In the genomic region with DNA sequence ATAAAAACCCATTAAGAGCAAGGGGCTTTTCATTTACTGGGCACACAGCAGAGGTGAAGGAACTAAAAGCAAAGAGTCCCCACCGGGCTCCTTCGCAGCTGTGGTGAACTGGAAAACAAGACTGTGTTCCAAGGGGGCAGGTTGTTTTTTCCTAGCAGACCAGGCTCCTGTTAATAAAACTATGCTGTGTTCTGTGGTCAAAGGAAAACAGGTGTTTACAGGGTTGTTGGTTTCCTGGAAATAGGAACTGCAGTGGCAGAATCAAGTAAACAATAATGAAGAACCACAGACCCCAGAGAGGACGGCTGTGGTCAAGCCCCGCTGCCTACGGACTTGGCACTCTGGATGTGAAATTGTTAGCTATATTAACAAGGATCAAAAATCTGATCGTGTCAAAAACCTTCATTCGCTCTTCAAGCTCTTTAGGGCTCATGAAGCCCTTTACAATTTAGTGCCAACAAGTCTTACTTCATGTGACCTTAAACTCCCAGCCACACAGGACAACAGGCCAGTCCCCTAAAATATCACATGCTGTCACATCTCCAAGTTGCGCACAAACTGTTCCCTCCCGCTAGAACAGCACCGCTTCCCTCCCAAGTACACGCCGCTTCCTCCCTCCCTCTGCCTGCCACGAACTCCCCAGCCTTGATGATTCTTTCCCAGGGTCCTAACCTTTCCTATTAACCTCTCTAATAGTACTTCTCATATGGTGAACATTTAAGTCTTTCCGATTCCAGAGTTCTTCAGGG, we compare ENCODE assay signal across 15 cellular contexts.
DNase-seq lines count a peak whose midpoint lies in the region; ATAC-seq and TF ChIP-seq lines count a peak whose summit lies in the region.
"Had no signal": no experiment of that assay in that cellular context is flagged by ENCODE, and none has a peak within 500 bp of the region (broad histone marks: within the 10 kb centered on the region; RNA-seq: fewer than 3 reads in every experiment).

No MANE protein-coding gene starts in this region.

- H3K27ac ChIP-seq in esophagus squamous epithelium, result peak overlapping the region in 3 of 4 donors; percentile 14 to 47 (median 29)
- peak overlapping the region; percentile 24 to 68 (median 60) for H3K27ac ChIP-seq in tibial nerve
- H3K27ac ChIP-seq in transverse colon, result no peak overlapping the region
- H3K27ac ChIP-seq: skin epidermis had no signal

- H3K9me3 Mint-ChIP-seq in natural killer cell treated with Interleukin-12 subunit alpha and Interleukin-12 subunit beta and Interleukin-15 and Interleukin-18, amount 100 ng/mL, for 72 hours, result no peaks in the 10 kb centered on the region

- TF ChIP-seq CTCF in esophagus squamous epithelium (IDR thresholded peaks at IDR 0.05), result no peak
- TF ChIP-seq CTCF in tibial nerve (IDR thresholded peaks at IDR 0.05), result no peak
- no peak for TF ChIP-seq CTCF in transverse colon (IDR thresholded peaks at IDR 0.05)

- H3K4me1 Mint-ChIP-seq in natural killer cell treated with Interleukin-12 subunit alpha and Interleukin-12 subunit beta and Interleukin-15 and Interleukin-18, amount 100 ng/mL, for 72 hours (ENCODE audit: low read depth in 2 of 2), result peaks cover 33 to 43% of the 10 kb centered on the region in 2 donors

- peaks cover 0 to 67% (median 0%) of the 10 kb centered on the region in 3 donors for H3K36me3 ChIP-seq in esophagus squamous epithelium
- peaks cover 0 to 10% (median 0%) of the 10 kb centered on the region in 3 donors for H3K36me3 ChIP-seq in tibial nerve
- H3K36me3 ChIP-seq in transverse colon, result peaks cover 0 to 17% (median 0%) of the 10 kb centered on the region in 4 donors
- no peaks in the 10 kb centered on the region for H3K36me3 ChIP-seq in HAP-1 (replicated peaks)

- H3K9me3 ChIP-seq in esophagus squamous epithelium (no peaks in the 10 kb centered on the region), tibial nerve (no peaks in the 10 kb centered on the region), transverse colon (no peaks in the 10 kb centered on the region), HAP-1 (no peaks in the 10 kb centered on the region)

- H3K4me1 ChIP-seq in esophagus squamous epithelium, result peaks cover 0 to 57% (median 21%) of the 10 kb centered on the region in 3 donors
- peaks cover 2 to 62% (median 12%) of the 10 kb centered on the region in 4 donors for H3K4me1 ChIP-seq in tibial nerve
- H3K4me1 ChIP-seq in transverse colon, result peaks cover 0 to 40% (median 15%) of the 10 kb centered on the region in 4 donors
- H3K4me1 ChIP-seq in HAP-1, result no peaks in the 10 kb centered on the region

- TF ChIP-seq EP300 in tibial nerve (IDR thresholded peaks at IDR 0.05) (peak; percentile 67 to 73), transverse colon (IDR thresholded peaks at IDR 0.05; ENCODE audit: low read depth) (no peak)

- ATAC-seq in Right ventricle myocardium inferior, result peak; percentile 62
- ATAC-seq in natural killer cell treated with Interleukin-12 subunit alpha and Interleukin-12 subunit beta and Interleukin-15 and Interleukin-18, amount 100 ng/mL, for 72 hours, result no peak

- intact Hi-C loops in Right ventricle myocardium inferior (cut with DNase I), result loop anchor here (5.0 kb wide), 1 partner anchor 74 kb away; no protein-coding TSS in a partner anchor
- intact Hi-C loops in cardiac septum (cut with DNase I), result no loop called here
- intact Hi-C loops in esophagus squamous epithelium (cut with DNase I), result no loop called here
- intact Hi-C loops in transverse colon (cut with DNase I; ENCODE audit: low total_unique reads), result no loop called here

- no peak overlapping the region for H3K4me3 ChIP-seq in esophagus squamous epithelium
- no peak overlapping the region for H3K4me3 ChIP-seq in tibial nerve
- H3K4me3 ChIP-seq in transverse colon, result no peak overlapping the region
- H3K4me3 ChIP-seq in HAP-1, result no peak overlapping the region
- H3K4me3 ChIP-seq: skin epidermis had no signal

- DNase-seq in Right ventricle myocardium inferior (ENCODE audit: missing footprints) (no peak), cardiac septum (ENCODE audit: low spot score) (no peak), esophagus squamous epithelium (lab: John Stamatoyannopoulos, UW) (no peak), tibial nerve (ENCODE audit: low spot score in 2 of 2) (peak in 1 of 2 donors; percentile 34), transverse colon (no peak), HAP-1 (ENCODE audit: low spot score in 2 of 2) (no peak)
- no peak for DNase-seq in natural killer cell treated with Interleukin-12 subunit alpha and Interleukin-12 subunit beta and Interleukin-15 and Interleukin-18, amount 100 ng/mL, for 72 hours (ENCODE audit: low spot score)
- DNase-seq in stimulated activated CD4-positive, alpha-beta T cell treated with anti-CD3 and anti-CD28 coated beads, Interleukin-1b, Interleukin-23, amount 100 ng/mL, for 48 hours, result no peak
- DNase-seq: 8988T; activated effector memory CD4-positive, alpha-beta T cell treated with anti-CD3 and anti-CD28 coated beads, Interleukin-2, amount 50 U/mL, for 16 hours; amniotic stem cell; NCI-H146; NCI-H446 had no signal

- WGBS in esophagus squamous epithelium, 2 donors, result 82 to 88% methylated on average over 13 to 14 of the region's 14 CpGs
- 60 to 75% methylated on average over 13 to 14 of the region's 14 CpGs for WGBS in tibial nerve, 2 donors
- WGBS in transverse colon (ENCODE audit: low coverage in 1 of 2), 2 donors, result 90 to 94% methylated on average over 13 to 14 of the region's 14 CpGs

- peak overlapping the region; percentile 81 for H3K4me3 Mint-ChIP-seq in natural killer cell treated with Interleukin-12 subunit alpha and Interleukin-12 subunit beta and Interleukin-15 and Interleukin-18, amount 100 ng/mL, for 72 hours
- H3K4me3 Mint-ChIP-seq: mesothelial cell of epicardium had no signal

- no peaks in the 10 kb centered on the region for H3K27me3 ChIP-seq in esophagus squamous epithelium
- H3K27me3 ChIP-seq in tibial nerve, result no peaks in the 10 kb centered on the region
- H3K27me3 ChIP-seq in transverse colon, result no peaks in the 10 kb centered on the region
- no peaks in the 10 kb centered on the region; the same call in 1 of the 2 replicates for H3K27me3 ChIP-seq in HAP-1 (ENCODE audit: low read depth)

- in situ Hi-C loops in transverse colon (cut with MboI; ENCODE audit: low pct_ligation_motif_present in 1 of 4, low pct_unique_long_range_greater_than_20kb in 1 of 4, low sequenced_read_pairs in 3 of 4), result no loop called here
- in situ Hi-C loops in HAP-1 (cut with MboI; ENCODE audit: low sequenced_read_pairs), result no loop called here

- H3K27ac Mint-ChIP-seq in natural killer cell treated with Interleukin-12 subunit alpha and Interleukin-12 subunit beta and Interleukin-15 and Interleukin-18, amount 100 ng/mL, for 72 hours, result peak overlapping the region; percentile 61 to 63
- H3K27ac Mint-ChIP-seq: mesothelial cell of epicardium had no signal

- H3K36me3 Mint-ChIP-seq in natural killer cell treated with Interleukin-12 subunit alpha and Interleukin-12 subunit beta and Interleukin-15 and Interleukin-18, amount 100 ng/mL, for 72 hours, result no peaks in the 10 kb centered on the region

- TF ChIP-seq POLR2A in esophagus squamous epithelium (IDR thresholded peaks at IDR 0.05), result no peak
- peak in 1 of 2 donors; percentile 17 for TF ChIP-seq POLR2A in tibial nerve (IDR thresholded peaks at IDR 0.05)
- TF ChIP-seq POLR2A in transverse colon (IDR thresholded peaks at IDR 0.05), result no peak

- H3K27me3 Mint-ChIP-seq in natural killer cell treated with Interleukin-12 subunit alpha and Interleukin-12 subunit beta and Interleukin-15 and Interleukin-18, amount 100 ng/mL, for 72 hours, result no peaks in the 10 kb centered on the region

Comparison
In these comparisons a context has a peak if more than half of its experiments do, and no peak if none do; other contexts are left out.
1. H3K27ac ChIP-seq: peak in esophagus squamous epithelium (3 of 4) and tibial nerve (4 of 4); none in transverse colon (0 of 4).